In genomic region chr1:206631085-206631509, GRCh38 we compare ENCODE assay signal across 8 cellular contexts. TPM values are rescaled to one million over a fixed set of nuclear protein-coding genes. Genes with fewer than 3 reads are reported as not detected.
DNase-seq lines count a peak whose midpoint lies in the region; ATAC-seq and TF ChIP-seq lines count a peak whose summit lies in the region.

No MANE protein-coding gene starts in this region.

- TF ChIP-seq CTCF in AG09319 (IDR thresholded peaks at IDR 0.05; ENCODE audit: low read depth, low read length) (peak; percentile 49), GM13976 (IDR thresholded peaks at IDR 0.05; ENCODE audit: borderline replicate concordance, control extremely low read depth, extremely low read depth, insufficient read depth, missing control alignments) (peak; percentile 58), SU-DHL-6 (IDR thresholded peaks at IDR 0.05; ENCODE audit: insufficient read depth, low read length, poor library complexity, severe bottlenecking) (peak; percentile 44), osteocyte (IDR thresholded peaks at IDR 0.05) (peak; percentile 59)

- H3K27me3 Mint-ChIP-seq in osteocyte (ENCODE audit: unreplicated experiment) = peaks cover 20% of the 10 kb centered on the region
- H3K27me3 Mint-ChIP-seq in naive thymus-derived CD4-positive, alpha-beta T cell = peaks cover 7 to 23% (median 9%) of the 10 kb centered on the region in 5 donors

- no peak overlapping the region for H3K4me2 ChIP-seq in SU-DHL-6 (ENCODE audit: low read depth, low read length, poor library complexity, severe bottlenecking)

- H3K4me3 ChIP-seq in SU-DHL-6 (ENCODE audit: insufficient read depth, low read length, poor library complexity, severe bottlenecking) = no peak overlapping the region
- H3K4me3 ChIP-seq in naive thymus-derived CD4-positive, alpha-beta T cell (ENCODE audit: low read length) = no peak overlapping the region

- CTCF ChIA-PET in naive thymus-derived CD4-positive, alpha-beta T cell (lab: Charles Lee) = interaction anchor here (0.7 to 1.5 kb wide), 9 partner anchors 9 to 351 kb away, joined by 3 to 24 read pairs (median 4); no protein-coding TSS in a partner anchor

- H3K9me3 ChIP-seq in SU-DHL-6 (ENCODE audit: insufficient read depth, low read length) = no peaks in the 10 kb centered on the region
- no peaks in the 10 kb centered on the region for H3K9me3 ChIP-seq in naive thymus-derived CD4-positive, alpha-beta T cell (ENCODE audit: control insufficient read depth in 2 of 3, low read length in 3 of 3)

- no peaks in the 10 kb centered on the region for H3K36me3 Mint-ChIP-seq in osteocyte (ENCODE audit: unreplicated experiment)
- no peaks in the 10 kb centered on the region for H3K36me3 Mint-ChIP-seq in naive thymus-derived CD4-positive, alpha-beta T cell

- H2AFZ ChIP-seq in SU-DHL-6 (ENCODE audit: low read depth, low read length, severe bottlenecking) = peak overlapping the region; percentile 29

- peaks cover 13% of the 10 kb centered on the region for H3K4me1 Mint-ChIP-seq in osteocyte (ENCODE audit: unreplicated experiment)
- peaks cover 8 to 15% (median 12%) of the 10 kb centered on the region in 7 donors for H3K4me1 Mint-ChIP-seq in naive thymus-derived CD4-positive, alpha-beta T cell

- no peaks in the 10 kb centered on the region for H3K9me3 Mint-ChIP-seq in osteocyte (ENCODE audit: unreplicated experiment)
- H3K9me3 Mint-ChIP-seq in naive thymus-derived CD4-positive, alpha-beta T cell = no peaks in the 10 kb centered on the region

- peaks cover 10% of the 10 kb centered on the region for H3F3A ChIP-seq in SU-DHL-6 (ENCODE audit: insufficient read depth)

- no peak overlapping the region for H3K9ac ChIP-seq in SU-DHL-6 (ENCODE audit: low read length)

- H3K27ac ChIP-seq in SU-DHL-6 (ENCODE audit: low read depth, low read length) = no peak overlapping the region
- no peak overlapping the region for H3K27ac ChIP-seq in naive thymus-derived CD4-positive, alpha-beta T cell (ENCODE audit: low read depth, low read length)

- H3K36me3 ChIP-seq in SU-DHL-6 (ENCODE audit: low read length) = no peaks in the 10 kb centered on the region
- no peaks in the 10 kb centered on the region for H3K36me3 ChIP-seq in naive thymus-derived CD4-positive, alpha-beta T cell (ENCODE audit: control insufficient read depth in 2 of 3, insufficient read depth in 3 of 3, low read length in 3 of 3)

- no peak overlapping the region for H3K4me3 Mint-ChIP-seq in osteocyte (ENCODE audit: unreplicated experiment)
- H3K4me3 Mint-ChIP-seq in naive thymus-derived CD4-positive, alpha-beta T cell = no peak overlapping the region

- peaks cover 8 to 15% of the 10 kb centered on the region in 2 donors for H3K4me1 ChIP-seq in naive thymus-derived CD4-positive, alpha-beta T cell (ENCODE audit: control insufficient read depth in 2 of 2, insufficient read depth in 2 of 2, low read length in 2 of 2)

- DNase-seq in AG09319 (ENCODE audit: extremely low read depth, low read depth) = no peak
- peak; percentile 71 for DNase-seq in GM13976 (ENCODE audit: low spot score)
- DNase-seq in NCI-H2029 (lab: John Stamatoyannopoulos, UW) = peak; percentile 63
- peak; percentile 82 for DNase-seq in fibroblast of gingiva (ENCODE audit: low read depth)
- DNase-seq in osteocyte (ENCODE audit: extremely low spot score, unreplicated experiment) = no peak
- no peak for DNase-seq in naive thymus-derived CD4-positive, alpha-beta T cell

- no peaks in the 10 kb centered on the region for H3K9me2 ChIP-seq in SU-DHL-6 (replicated peaks; ENCODE audit: insufficient read depth, low read length)

- no peak overlapping the region for H3K27ac Mint-ChIP-seq in osteocyte (ENCODE audit: unreplicated experiment)
- no peak overlapping the region for H3K27ac Mint-ChIP-seq in naive thymus-derived CD4-positive, alpha-beta T cell

- no peak for ATAC-seq in HG03432 (IDR thresholded peaks at IDR 0.05; ENCODE audit: unreplicated experiment)
- no peak for ATAC-seq in naive thymus-derived CD4-positive, alpha-beta T cell

- POLR2A ChIA-PET in naive thymus-derived CD4-positive, alpha-beta T cell (lab: Charles Lee) = no interaction called here

- in situ Hi-C loops in GM13976 (cut with MboI; ENCODE audit: low sequenced_read_pairs, unreplicated experiment) = loop anchor here (10.0 kb wide), 1 partner anchor 344 kb away; the partner anchor contains the start of gene FCAMR

- no peaks in the 10 kb centered on the region; the same call in 1 of the 2 replicates for H3K27me3 ChIP-seq in SU-DHL-6 (ENCODE audit: low read length)
- no peaks in the 10 kb centered on the region for H3K27me3 ChIP-seq in naive thymus-derived CD4-positive, alpha-beta T cell (ENCODE audit: control insufficient read depth in 2 of 2, insufficient read depth in 2 of 2, low read length in 2 of 2)

- no peaks in the 10 kb centered on the region for H3K79me2 ChIP-seq in SU-DHL-6 (ENCODE audit: insufficient read depth, low read length)

- no peaks in the 10 kb centered on the region for H4K20me1 ChIP-seq in SU-DHL-6 (ENCODE audit: low read depth, low read length)

- intact Hi-C loops in naive thymus-derived CD4-positive, alpha-beta T cell (cut with micrococcal nuclease) = loop anchor here (5.0 to 10.0 kb wide), 4 partner anchors 96 to 1124 kb away; partner anchors contain the start of gene CD46 (in 1 of the 2)

RNA-seq across cellular contexts. Expression of gene DYRK3, which starts 4.2 kb away (rescaled TPM):
- total RNA-seq in osteocyte = 1.7 and 2.1 TPM in 2 replicates
- 1 to 10 TPM in 2 of 5 experiments, under 1 TPM in 3; 0.22 to 8.2 (median 0.69) TPM for total RNA-seq in naive thymus-derived CD4-positive, alpha-beta T cell
- polyA plus RNA-seq in naive thymus-derived CD4-positive, alpha-beta T cell = not detected

RNA-seq across cellular contexts. Expression of gene EIF2D, which starts 18.8 kb away (rescaled TPM):
- 53.2 and 56.8 TPM in 2 replicates for total RNA-seq in osteocyte
- 10 to 100 TPM; 38.7 to 73.0 (median 59.6) TPM for total RNA-seq in naive thymus-derived CD4-positive, alpha-beta T cell
- 10 to 100 TPM; 33.5 to 53.4 TPM for polyA plus RNA-seq in naive thymus-derived CD4-positive, alpha-beta T cell

RNA-seq across cellular contexts. Expression of gene MAPKAPK2, which starts 53.6 kb away (rescaled TPM):
- 62.4 and 67.5 TPM in 2 replicates for total RNA-seq in osteocyte
- 100 to 1,000 TPM in 1 of 5 experiments, 10 to 100 TPM in 4; 49.6 to 123 (median 80.5) TPM for total RNA-seq in naive thymus-derived CD4-positive, alpha-beta T cell
- polyA plus RNA-seq in naive thymus-derived CD4-positive, alpha-beta T cell = 1 to 10 TPM; 1.4 to 2.0 TPM

Comparison
In these comparisons a context has a peak if more than half of its experiments do, and no peak if none do; other contexts are left out.
1. DNase-seq: peak in GM13976 (single experiment), NCI-H2029 (single experiment) and fibroblast of gingiva (single experiment); none in AG09319 (single experiment), osteocyte (single experiment) and naive thymus-derived CD4-positive, alpha-beta T cell (0 of 9).
2. Peak in every context shown above with its lines, with median percentiles within 50 percentile points of each other: CTCF ChIP-seq.